21 cellular contexts compared by ENCODE assay signal in genomic region chr20:13741879-13742278, GRCh38.
"Had no signal": no experiment of that assay in that cellular context is flagged by ENCODE, and none has a peak within 500 bp of the region (broad histone marks: within the 10 kb centered on the region; RNA-seq: fewer than 3 reads in every experiment).

No MANE protein-coding gene starts in this region.

- H2AFZ ChIP-seq: neural progenitor cell had no signal

- H3K9ac ChIP-seq: neural progenitor cell had no signal

- H3K4me2 ChIP-seq: neural progenitor cell, smooth muscle cell had no signal

- H3K4me3 Mint-ChIP-seq: memory B cell; natural killer cell treated with Interleukin-12 subunit alpha and Interleukin-12 subunit beta and Interleukin-15 and Interleukin-18, amount 100 ng/mL, for 72 hours; neural progenitor cell had no signal

- H3K4me1 Mint-ChIP-seq: neural progenitor cell had no signal

- DNase-seq: dermis blood vessel endothelial cell; esophagus squamous epithelium; foreskin fibroblast; glutamatergic neuron; left ventricle myocardium inferior; lower lobe of right lung; midbrain; nucleus accumbens; ovary; stimulated activated CD4-positive, alpha-beta T cell treated with anti-CD3 and anti-CD28 coated beads, Interleukin-2, amount 100 ng/mL, for 48 hours; stimulated activated naive CD4-positive, alpha-beta T cell treated with Interleukin-2 at 50 U/mL for 16 hours; tibial artery; upper lobe of left lung had no signal

- H3K4me3 ChIP-seq: esophagus squamous epithelium, gastroesophageal sphincter, left ventricle myocardium inferior, lower lobe of right lung, neural progenitor cell, ovary, right atrium auricular region, smooth muscle cell, tibial artery, upper lobe of left lung, vagina had no signal

- ATAC-seq: gastroesophageal sphincter, lower lobe of right lung had no signal

- FAIRE-seq: keratinocyte had no signal

- H3K27ac Mint-ChIP-seq: memory B cell; natural killer cell treated with Interleukin-12 subunit alpha and Interleukin-12 subunit beta and Interleukin-15 and Interleukin-18, amount 100 ng/mL, for 72 hours; neural progenitor cell had no signal

- H3K27me3 Mint-ChIP-seq: memory B cell; natural killer cell treated with Interleukin-12 subunit alpha and Interleukin-12 subunit beta and Interleukin-15 and Interleukin-18, amount 100 ng/mL, for 72 hours had no signal

- H3K9me3 ChIP-seq: lower lobe of right lung, ovary, tibial artery, upper lobe of left lung, vagina had no signal

- H3K27me3 ChIP-seq: esophagus squamous epithelium, gastroesophageal sphincter, neural progenitor cell, ovary, right atrium auricular region, tibial artery, upper lobe of left lung, vagina had no signal

- H3K27ac ChIP-seq: esophagus squamous epithelium, gastroesophageal sphincter, left ventricle myocardium inferior, lower lobe of right lung, neural progenitor cell, ovary, right atrium auricular region, upper lobe of left lung, vagina had no signal

- H3K4me1 ChIP-seq: lower lobe of right lung, neural progenitor cell, upper lobe of left lung, vagina had no signal

- H3K36me3 ChIP-seq: lower lobe of right lung, ovary had no signal
